ENCODE assay signal across 24 cellular contexts in the genomic region with DNA sequence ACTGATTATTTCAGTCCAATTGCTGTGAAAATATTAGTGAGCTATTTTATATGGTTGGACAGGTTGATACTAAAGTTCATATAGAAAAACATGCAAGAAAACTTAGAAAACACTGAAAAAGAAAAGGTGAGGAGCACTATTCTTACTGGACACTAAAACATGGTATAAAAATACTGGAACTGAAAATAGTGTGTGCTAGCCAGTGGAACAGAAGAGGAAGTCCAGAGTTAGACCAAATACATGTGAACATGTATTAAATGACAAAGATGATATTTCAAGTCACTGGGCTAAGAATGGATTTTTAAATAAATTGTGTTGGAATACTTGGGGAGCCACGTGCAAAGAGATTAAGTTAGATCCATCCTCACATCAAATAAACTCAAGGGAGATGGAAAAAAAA.
"Had no signal": no experiment of that assay in that cellular context is flagged by ENCODE, and none has a peak within 500 bp of the region (broad histone marks: within the 10 kb centered on the region; RNA-seq: fewer than 3 reads in every experiment).

No MANE protein-coding gene starts in this region.

- H3K4me3 ChIP-seq: body of pancreas, esophagus muscularis mucosa, hepatocyte, left ventricle myocardium inferior, right lobe of liver, skin epidermis, upper lobe of left lung had no signal

- H3K4me1 ChIP-seq: right lobe of liver had no signal

- H3K4me3 Mint-ChIP-seq: activated CD4-positive, alpha-beta memory T cell treated with anti-CD3 and anti-CD28 coated beads, Interleukin-2, amount 10 ng/mL, durations not matched to agents 7 days and 5 days; activated CD8-positive, alpha-beta memory T cell treated with anti-CD3 and anti-CD28 coated beads, Interleukin-2, amount 10 ng/mL, durations not matched to agents 7 days and 5 days; effector memory CD8-positive, alpha-beta T cell; T-helper 17 cell had no signal

- H3K27ac ChIP-seq: body of pancreas, esophagus muscularis mucosa, hepatocyte, left ventricle myocardium inferior, right lobe of liver, upper lobe of left lung had no signal

- H3K9me3 ChIP-seq: body of pancreas, esophagus muscularis mucosa, left ventricle myocardium inferior, right lobe of liver, upper lobe of left lung had no signal

- H3K36me3 ChIP-seq: esophagus muscularis mucosa, left ventricle myocardium inferior, right lobe of liver, upper lobe of left lung had no signal

- H3K27me3 Mint-ChIP-seq: activated CD4-positive, alpha-beta memory T cell treated with anti-CD3 and anti-CD28 coated beads, Interleukin-2, amount 10 ng/mL, durations not matched to agents 7 days and 5 days; activated CD8-positive, alpha-beta memory T cell treated with anti-CD3 and anti-CD28 coated beads, Interleukin-2, amount 10 ng/mL, durations not matched to agents 7 days and 5 days; effector memory CD8-positive, alpha-beta T cell; T-helper 17 cell had no signal

- H3K27ac Mint-ChIP-seq: activated CD4-positive, alpha-beta memory T cell treated with anti-CD3 and anti-CD28 coated beads, Interleukin-2, amount 10 ng/mL, durations not matched to agents 7 days and 5 days; activated CD8-positive, alpha-beta memory T cell treated with anti-CD3 and anti-CD28 coated beads, Interleukin-2, amount 10 ng/mL, durations not matched to agents 7 days and 5 days; T-helper 17 cell had no signal

- DNase-seq: activated CD4-positive, alpha-beta memory T cell treated with anti-CD3 and anti-CD28 coated beads, Interleukin-2, amount 10 ng/mL, durations not matched to agents 7 days and 5 days; activated CD4-positive, alpha-beta T cell treated with anti-CD3 and anti-CD28 coated beads for 48 hours; activated CD8-positive, alpha-beta memory T cell treated with anti-CD3 and anti-CD28 coated beads, Interleukin-2, amount 10 ng/mL, durations not matched to agents 7 days and 5 days; activated effector memory CD4-positive, alpha-beta T cell treated with anti-CD3 and anti-CD28 coated beads, Interleukin-2, amount 50 U/mL, for 16 hours; activated naive CD4-positive, alpha-beta T cell treated with anti-CD3 and anti-CD28 coated beads, Interleukin-2, amount 50 U/mL, for 16 hours; activated T-cell treated with anti-CD3 and anti-CD28 coated beads for 4 hours; anterior cingulate cortex; body of pancreas; effector memory CD8-positive, alpha-beta T cell; glutamatergic neuron; kidney glomerular epithelial cell; left ventricle myocardium inferior; mammary epithelial cell; midbrain; nucleus accumbens; right lobe of liver; stimulated activated CD4-positive, alpha-beta T cell treated with anti-CD3 and anti-CD28 coated beads, Interleukin-2, amount 100 ng/mL, for 24 hours; stimulated activated naive CD4-positive, alpha-beta T cell; SW 1271; T-helper 17 cell; upper lobe of left lung had no signal

- ATAC-seq: activated CD8-positive, alpha-beta memory T cell treated with anti-CD3 and anti-CD28 coated beads, Interleukin-2, amount 10 ng/mL, durations not matched to agents 7 days and 5 days; body of pancreas; effector memory CD8-positive, alpha-beta T cell; right lobe of liver; T-helper 17 cell had no signal

- H3K9me3 Mint-ChIP-seq: activated CD4-positive, alpha-beta memory T cell treated with anti-CD3 and anti-CD28 coated beads, Interleukin-2, amount 10 ng/mL, durations not matched to agents 7 days and 5 days; effector memory CD8-positive, alpha-beta T cell had no signal

- H3K27me3 ChIP-seq: body of pancreas, esophagus muscularis mucosa, hepatocyte, right lobe of liver, upper lobe of left lung had no signal
